Comparison of ENCODE assay signal across 21 cellular contexts in the genomic region with DNA sequence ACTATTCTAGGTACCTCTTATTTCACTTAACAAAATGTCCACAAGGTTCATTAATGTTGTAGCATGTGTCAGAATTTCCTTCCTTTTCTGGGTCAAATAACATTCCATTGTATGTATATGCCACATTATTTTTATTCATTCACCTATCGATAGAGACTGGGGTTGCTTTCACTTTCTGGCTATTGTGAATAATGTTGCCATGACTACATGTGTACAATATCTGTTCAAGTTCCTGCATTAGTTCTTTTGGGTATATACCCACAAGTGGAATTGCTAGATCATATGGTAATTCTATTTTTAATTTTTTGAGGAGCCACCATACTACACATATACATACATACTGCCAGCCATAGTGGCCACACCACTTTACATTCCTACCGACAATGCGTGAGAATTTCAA.
"Had no signal": no experiment of that assay in that cellular context is flagged by ENCODE, and none has a peak within 500 bp of the region (broad histone marks: within the 10 kb centered on the region; RNA-seq: fewer than 3 reads in every experiment).

No MANE protein-coding gene starts in this region.

- H3K9ac ChIP-seq: SK-N-SH had no signal

- DNase-seq: KBM-7; MV-4-11; NCI-H1048; NCI-H1105; NCI-H1417; NCI-H1436 treated with DMSO at 0.1 percent for 48 hours; NCI-H1694; NCI-H187 treated with DMSO at 0.1 percent for 48 hours; NCI-H2029 treated with DMSO at 0.1 percent for 48 hours; NCI-H2227 treated with DMSO at 0.1 percent for 48 hours; NCI-H524 treated with DMSO at 0.1 percent for 48 hours; NCI-H69; NCI-H774; NK-92 treated with Interleukin-12 subunit alpha and Interleukin-12 subunit beta, amount 100 ng/mL, for 24 hours; PC-3; SHP77; SK-N-SH; SW 1271 had no signal

- ATAC-seq: Panc1, PC-3 had no signal

- H3K4me2 ChIP-seq: SK-N-SH had no signal

- H3K27ac ChIP-seq: HL-60, RWPE1 had no signal

- H3K9me3 ChIP-seq: SK-N-SH had no signal
